ENCODE assay signal across 14 cellular contexts in the genomic region with DNA sequence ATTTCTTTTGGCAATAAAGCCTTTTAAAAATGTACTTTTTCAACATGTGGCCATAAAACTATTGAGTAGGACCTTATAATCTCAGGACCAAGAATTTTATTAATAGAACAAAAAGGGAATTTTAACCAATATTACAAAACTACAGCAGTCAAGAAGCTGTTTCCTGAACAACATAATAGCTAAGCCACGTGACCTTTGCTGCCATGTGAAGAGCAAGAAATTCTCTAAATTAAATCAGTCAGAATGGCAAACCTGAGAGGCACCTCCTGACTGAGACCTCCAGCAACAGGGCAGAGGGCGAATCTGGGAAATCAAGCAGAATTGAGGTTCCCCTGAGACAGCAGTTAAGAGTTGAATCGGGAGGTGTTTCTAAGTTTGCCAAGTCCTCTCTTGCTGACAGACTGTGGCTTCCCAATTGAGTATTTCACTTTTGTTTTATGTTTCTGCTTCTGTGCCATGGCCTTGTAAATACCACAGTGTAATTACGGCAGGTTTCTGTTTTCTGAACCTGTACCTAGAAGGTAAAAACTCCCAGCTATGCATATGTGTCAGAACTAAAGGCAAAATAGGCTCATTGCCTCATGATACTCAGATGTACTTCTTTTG.
DNase-seq lines count a peak whose midpoint lies in the region; ATAC-seq and TF ChIP-seq lines count a peak whose summit lies in the region.
"Had no signal": no experiment of that assay in that cellular context is flagged by ENCODE, and none has a peak within 500 bp of the region (broad histone marks: within the 10 kb centered on the region; RNA-seq: fewer than 3 reads in every experiment).

No MANE protein-coding gene starts in this region.

- H3K27me3 ChIP-seq in ovary = no peaks in the 10 kb centered on the region
- H3K27me3 ChIP-seq: BE2C, heart right ventricle had no signal

- H3K4me1 ChIP-seq in ovary (ENCODE audit: insufficient read depth) = no peaks in the 10 kb centered on the region
- H3K4me1 ChIP-seq: BE2C, heart right ventricle had no signal

- ATAC-seq in GM19351 (IDR thresholded peaks at IDR 0.05; ENCODE audit: unreplicated experiment) = peak; percentile 97
- peak; percentile 98 for ATAC-seq in HG02763 (IDR thresholded peaks at IDR 0.05; ENCODE audit: unreplicated experiment)
- peak; percentile 94 for ATAC-seq in HG03460 (IDR thresholded peaks at IDR 0.05; ENCODE audit: unreplicated experiment)
- ATAC-seq: effector memory CD8-positive, alpha-beta T cell; heart right ventricle had no signal

- H3K36me3 ChIP-seq in ovary = no peaks in the 10 kb centered on the region
- H3K36me3 ChIP-seq: BE2C, heart right ventricle had no signal

- peak; percentile 29 for DNase-seq in GM13976 (ENCODE audit: low spot score)
- no peak for DNase-seq in CD1c-positive myeloid dendritic cell (ENCODE audit: extremely low spot score)
- no peak for DNase-seq in ovary
- no peak for DNase-seq in NCI-H524 treated with DMSO at 0.1 percent for 48 hours (lab: John Stamatoyannopoulos, UW)
- DNase-seq in NCI-H446 (lab: John Stamatoyannopoulos, UW) = no peak
- DNase-seq: activated CD4-positive, alpha-beta T cell treated with anti-CD3 and anti-CD28 coated beads, Interleukin-2, amount 50 U/mL, for 4 hours; BE2C; effector memory CD8-positive, alpha-beta T cell; heart right ventricle; IMR-90; NCI-H2081 had no signal

- no peak overlapping the region for H3K27ac ChIP-seq in ovary
- H3K27ac ChIP-seq: heart right ventricle had no signal

- intact Hi-C loops in ovary (cut with DNase I) = no loop called here

- in situ Hi-C loops in GM13976 (cut with MboI; ENCODE audit: low sequenced_read_pairs, unreplicated experiment) = no loop called here

- no peak for TF ChIP-seq POLR2A in ovary (IDR thresholded peaks at IDR 0.05)

- H3K4me3 ChIP-seq in ovary = no peak overlapping the region
- H3K4me3 ChIP-seq: heart right ventricle had no signal

- 56 to 63% (median 58%) methylated on average over 4 of the region's 4 CpGs for WGBS in ovary, 3 donors

- H3K9me3 ChIP-seq in ovary = no peaks in the 10 kb centered on the region
- H3K9me3 ChIP-seq: BE2C, heart right ventricle had no signal

- TF ChIP-seq EP300 in ovary (IDR thresholded peaks at IDR 0.05) = no peak

- TF ChIP-seq CTCF in GM13976 (IDR thresholded peaks at IDR 0.05; ENCODE audit: borderline replicate concordance, control extremely low read depth, extremely low read depth, insufficient read depth, missing control alignments) (no peak), ovary (IDR thresholded peaks at IDR 0.05) (no peak)
